In the genomic region with DNA sequence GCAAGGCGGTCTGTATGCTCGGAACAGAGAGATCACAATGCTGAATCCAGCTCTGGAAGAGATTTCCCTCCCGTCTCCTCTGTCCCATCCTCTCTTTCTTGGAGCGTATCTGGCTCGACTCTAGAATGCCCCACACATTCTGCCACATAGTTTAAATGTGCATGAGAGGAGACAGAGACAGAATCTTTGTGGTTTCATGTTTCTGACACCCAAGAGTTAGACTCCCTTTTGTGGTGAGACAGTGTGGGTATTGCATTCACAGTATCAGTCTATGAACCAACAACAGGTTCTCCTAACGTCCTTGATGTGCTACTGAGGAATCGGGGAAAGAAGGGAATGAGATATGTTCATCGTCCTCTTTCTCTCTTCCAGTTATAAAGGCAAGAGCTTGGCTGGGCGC, we compare ENCODE assay signal across 19 cellular contexts. TPM values are rescaled to one million over a fixed set of nuclear protein-coding genes. Genes with fewer than 3 reads are reported as not detected.
A peak's percentile ranks its signal among the peaks of the same experiment; 100 is the strongest.
DNase-seq lines count a peak whose midpoint lies in the region; ATAC-seq and TF ChIP-seq lines count a peak whose summit lies in the region.
"Had no signal": no experiment of that assay in that cellular context is flagged by ENCODE, and none has a peak within 500 bp of the region (broad histone marks: within the 10 kb centered on the region; RNA-seq: fewer than 3 reads in every experiment).

No MANE protein-coding gene starts in this region.

- H3K9me3 Mint-ChIP-seq in naive thymus-derived CD4-positive, alpha-beta T cell = no peaks in the 10 kb centered on the region
- H3K9me3 Mint-ChIP-seq: CD14-positive monocyte had no signal

- no peaks in the 10 kb centered on the region for H3K79me2 ChIP-seq in KMS-11 (ENCODE audit: insufficient read depth, low read depth)
- H3K79me2 ChIP-seq in osteoblast (ENCODE audit: insufficient read depth, low read length) = no peaks in the 10 kb centered on the region

- H3K4me3 Mint-ChIP-seq in naive thymus-derived CD4-positive, alpha-beta T cell = no peak overlapping the region
- H3K4me3 Mint-ChIP-seq: CD14-positive monocyte had no signal

- H3K4me2 ChIP-seq in KMS-11 = peak overlapping the region; percentile 75
- H3K4me2 ChIP-seq in osteoblast (ENCODE audit: insufficient read depth, low read length) = no peak overlapping the region
- H3K4me2 ChIP-seq: PC-9 had no signal

- H3K27ac Mint-ChIP-seq in naive thymus-derived CD4-positive, alpha-beta T cell = no peak overlapping the region
- H3K27ac Mint-ChIP-seq: CD14-positive monocyte had no signal

- TF ChIP-seq CTCF in GM12865 (IDR thresholded peaks at IDR 0.05; ENCODE audit: insufficient read depth, low read depth, low read length, missing control alignments) = no peak
- no peak for TF ChIP-seq CTCF in KMS-11 (conservative IDR thresholded peaks at IDR 0.05; ENCODE audit: low read depth, low read length)
- no peak for TF ChIP-seq CTCF in osteoblast (IDR thresholded peaks at IDR 0.05; ENCODE audit: extremely low read depth, low read depth, low read length)

- H4K20me1 ChIP-seq in KMS-11 (ENCODE audit: insufficient read depth) = no peaks in the 10 kb centered on the region
- H4K20me1 ChIP-seq in osteoblast (ENCODE audit: insufficient read depth, low read length) = no peaks in the 10 kb centered on the region

- CTCF ChIA-PET in naive thymus-derived CD4-positive, alpha-beta T cell (lab: Charles Lee) = no interaction called here

- peak; percentile 51 for ATAC-seq in naive thymus-derived CD4-positive, alpha-beta T cell
- ATAC-seq: A549 had no signal

- peaks cover 0 to 5% (median 0%) of the 10 kb centered on the region in 7 donors for H3K4me1 Mint-ChIP-seq in naive thymus-derived CD4-positive, alpha-beta T cell

- POLR2A ChIA-PET in naive thymus-derived CD4-positive, alpha-beta T cell (lab: Charles Lee) = no interaction called here

- H3K4me1 ChIP-seq in KMS-11 (ENCODE audit: low read depth, poor library complexity, severe bottlenecking) (peaks cover 49% of the 10 kb centered on the region), osteoblast (ENCODE audit: insufficient read depth, low read length) (no peaks in the 10 kb centered on the region)
- no peaks in the 10 kb centered on the region for H3K4me1 ChIP-seq in naive thymus-derived CD4-positive, alpha-beta T cell (ENCODE audit: control insufficient read depth in 2 of 2, insufficient read depth in 2 of 2, low read length in 2 of 2)

- H3K4me3 ChIP-seq in GM12865 (ENCODE audit: low read depth, low read length) = no peak overlapping the region
- H3K4me3 ChIP-seq in KMS-11 (IDR thresholded peaks at IDR 0.05; ENCODE audit: insufficient read depth, low read depth, low read length) = no peak overlapping the region
- H3K4me3 ChIP-seq in naive thymus-derived CD4-positive, alpha-beta T cell (ENCODE audit: low read length) = no peak overlapping the region
- no peak overlapping the region for H3K4me3 ChIP-seq in osteoblast (ENCODE audit: insufficient read depth, low read length)
- H3K4me3 ChIP-seq: A549, MG63, PC-9 had no signal

- DNase-seq in GM12865 (ENCODE audit: low read depth) (peak; percentile 35), SKM-1 (lab: John Stamatoyannopoulos, UW; ENCODE audit: unreplicated experiment) (peak; percentile 60), DMS114 treated with DMSO at 0.1 percent for 48 hours (lab: John Stamatoyannopoulos, UW; ENCODE audit: unreplicated experiment) (no peak), osteoblast (ENCODE audit: insufficient read length, low spot score, missing footprints) (no peak), NCI-H2227 (lab: John Stamatoyannopoulos, UW; ENCODE audit: unreplicated experiment) (no peak)
- DNase-seq in naive thymus-derived CD4-positive, alpha-beta T cell = no peak
- DNase-seq in activated naive CD4-positive, alpha-beta T cell (lab: John Stamatoyannopoulos, UW) = no peak
- DNase-seq: GOT3; KG1; MG63; NCI-H1436; NCI-H2081 treated with DMSO at 0.1 percent for 48 hours; NCI-H226; NCI-H526 treated with DMSO at 0.1 percent for 48 hours; NK-92 treated with Interleukin-12 subunit alpha and Interleukin-12 subunit beta, amount 100 ng/mL, for 24 hours; PC-9 had no signal

- H2AFZ ChIP-seq in KMS-11 (ENCODE audit: low read depth) = peak overlapping the region; percentile 63
- no peak overlapping the region for H2AFZ ChIP-seq in osteoblast (ENCODE audit: low read length)
- H2AFZ ChIP-seq: PC-9 had no signal

- peaks cover 12 to 37% (median 24%) of the 10 kb centered on the region in 5 donors for H3K27me3 Mint-ChIP-seq in naive thymus-derived CD4-positive, alpha-beta T cell

- H3K27ac ChIP-seq in KMS-11 = peak overlapping the region; percentile 49
- no peak overlapping the region for H3K27ac ChIP-seq in naive thymus-derived CD4-positive, alpha-beta T cell (ENCODE audit: low read depth, low read length)
- H3K27ac ChIP-seq in osteoblast (ENCODE audit: low read depth, low read length) = no peak overlapping the region
- H3K27ac ChIP-seq: A549, PC-9 had no signal

- H3K36me3 ChIP-seq in KMS-11 (ENCODE audit: insufficient read depth) (no peaks in the 10 kb centered on the region), osteoblast (ENCODE audit: insufficient read depth, low read length) (no peaks in the 10 kb centered on the region)
- no peaks in the 10 kb centered on the region for H3K36me3 ChIP-seq in naive thymus-derived CD4-positive, alpha-beta T cell (ENCODE audit: control insufficient read depth in 2 of 3, insufficient read depth in 3 of 3, low read length in 3 of 3)
- H3K36me3 ChIP-seq: MG63 had no signal

- intact Hi-C loops in naive thymus-derived CD4-positive, alpha-beta T cell (cut with micrococcal nuclease) = loop anchor here in 1 of 2 donors (5.0 kb wide), 1 partner anchor 230 kb away; no protein-coding TSS in a partner anchor

- H3K9me3 ChIP-seq in naive thymus-derived CD4-positive, alpha-beta T cell (ENCODE audit: control insufficient read depth in 2 of 3, low read length in 3 of 3) = no peaks in the 10 kb centered on the region
- H3K9me3 ChIP-seq in osteoblast (ENCODE audit: low read depth, low read length) = no peaks in the 10 kb centered on the region
- H3K9me3 ChIP-seq: A549, MG63 had no signal

- no peaks in the 10 kb centered on the region for H3K27me3 ChIP-seq in KMS-11 (ENCODE audit: insufficient read depth, low read depth)
- no peaks in the 10 kb centered on the region for H3K27me3 ChIP-seq in naive thymus-derived CD4-positive, alpha-beta T cell (ENCODE audit: control insufficient read depth in 2 of 2, insufficient read depth in 2 of 2, low read length in 2 of 2)
- peaks cover 12% of the 10 kb centered on the region for H3K27me3 ChIP-seq in osteoblast (ENCODE audit: insufficient read depth, low read length)
- H3K27me3 ChIP-seq: MG63 had no signal

- peak overlapping the region; percentile 4; the same call in 1 of the 2 replicates for H3K9ac ChIP-seq in KMS-11

- H3K36me3 Mint-ChIP-seq in naive thymus-derived CD4-positive, alpha-beta T cell = no peaks in the 10 kb centered on the region
- H3K36me3 Mint-ChIP-seq: CD14-positive monocyte had no signal

RNA-seq across cellular contexts. Expression of a gene that starts 25.3 kb away (rescaled TPM):
- total RNA-seq in naive thymus-derived CD4-positive, alpha-beta T cell = under 1 TPM in 4 of 5 experiments, not detected in 1; 0.24 to 0.79 (median 0.43) TPM
- polyA plus RNA-seq in naive thymus-derived CD4-positive, alpha-beta T cell = under 1 TPM in 1 of 2 donors, not detected in 1; 0.45 TPM
- total RNA-seq in osteoblast = under 0.01 and 0.36 TPM in 2 replicates
- polyA plus RNA-seq: CD14-positive monocyte had no signal

RNA-seq across cellular contexts. Expression of a gene that starts 29.7 kb away (rescaled TPM):
- 1 to 10 TPM in 1 of 5 experiments, under 1 TPM in 3, not detected in 1; 0.62 to 2.1 (median 0.85) TPM for total RNA-seq in naive thymus-derived CD4-positive, alpha-beta T cell
- under 1 TPM; 0.27 to 0.44 TPM for polyA plus RNA-seq in naive thymus-derived CD4-positive, alpha-beta T cell
- total RNA-seq in osteoblast = 3.6 and 6.5 TPM in 2 replicates

Comparison
In these comparisons a context has a peak if more than half of its experiments do, and no peak if none do; other contexts are left out.
1. DNase-seq: peak in GM12865 (single experiment) and SKM-1 (single experiment); none in naive thymus-derived CD4-positive, alpha-beta T cell (0 of 9), DMS114 treated with DMSO at 0.1 percent for 48 hours (single experiment), activated naive CD4-positive, alpha-beta T cell (0 of 4), osteoblast (single experiment) and NCI-H2227 (single experiment).